14 cellular contexts compared by ENCODE assay signal in the genomic region with DNA sequence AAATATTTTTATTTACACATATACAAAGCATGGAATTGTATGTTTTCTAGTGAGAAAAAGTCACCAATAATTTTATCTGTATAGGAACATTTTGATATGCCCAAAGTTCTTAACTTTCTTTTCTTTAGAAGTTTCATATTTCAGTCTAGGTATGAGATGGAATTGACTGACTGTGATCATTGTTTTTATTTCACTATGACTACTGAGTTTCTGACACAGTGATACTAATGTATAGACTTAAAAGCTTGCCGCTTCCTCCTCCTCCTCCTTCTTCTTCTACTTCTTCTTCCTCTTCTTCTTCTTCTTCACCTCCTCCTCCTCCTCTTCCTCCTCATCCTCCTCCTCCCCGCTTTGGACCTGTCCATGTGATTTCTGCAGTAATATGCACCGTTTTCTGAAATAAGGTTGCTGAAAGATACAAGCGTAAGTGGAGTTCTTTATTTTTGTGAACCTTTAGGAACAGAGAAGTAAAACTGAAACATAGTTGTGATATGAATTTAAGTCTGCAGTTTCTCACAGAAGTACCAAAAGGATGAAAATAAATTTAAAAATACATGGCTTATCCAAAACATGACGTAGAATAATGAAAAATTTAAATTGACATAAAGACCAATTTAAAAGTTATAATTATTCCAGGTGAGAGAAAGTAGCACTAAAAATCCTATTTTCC. TPM values are rescaled to one million over a fixed set of nuclear protein-coding genes. Genes with fewer than 3 reads are reported as not detected.
A peak's percentile ranks its signal among the peaks of the same experiment; 100 is the strongest.
DNase-seq lines count a peak whose midpoint lies in the region; ATAC-seq lines count a peak whose summit lies in the region.
"Not testable (repeated sequence)": the region's sequence is repeated elsewhere in the genome, so short reads cannot be mapped to it uniquely, and the experiment has no call there.
"Had no signal": no experiment of that assay in that cellular context is flagged by ENCODE, and none has a peak within 500 bp of the region (broad histone marks: within the 10 kb centered on the region; RNA-seq: fewer than 3 reads in every experiment).

No MANE protein-coding gene starts in this region.

- ATAC-seq in GM18519 (IDR thresholded peaks at IDR 0.05; ENCODE audit: low FRiP score, unreplicated experiment), result peak; percentile 90
- ATAC-seq in GM19397 (IDR thresholded peaks at IDR 0.05; ENCODE audit: unreplicated experiment), result peak; percentile 80
- ATAC-seq in GM21447 (IDR thresholded peaks at IDR 0.05; ENCODE audit: unreplicated experiment), result peak; percentile 88
- ATAC-seq in HG02623 (IDR thresholded peaks at IDR 0.05; ENCODE audit: unreplicated experiment), result peak; percentile 84
- ATAC-seq in HG02973 (IDR thresholded peaks at IDR 0.05; ENCODE audit: unreplicated experiment), result peak; percentile 95
- ATAC-seq in HG03139 (IDR thresholded peaks at IDR 0.05; ENCODE audit: unreplicated experiment), result peak; percentile 87
- ATAC-seq in HG03457 (IDR thresholded peaks at IDR 0.05; ENCODE audit: unreplicated experiment), result peak; percentile 75
- peak; percentile 87 for ATAC-seq in activated CD4-positive, alpha-beta T cell treated with anti-CD3 and anti-CD28 coated beads for 36 hours

- H3K27me3 Mint-ChIP-seq in activated CD4-positive, alpha-beta T cell treated with anti-CD3 and anti-CD28 coated beads for 36 hours, result not testable (repeated sequence)

- H3K9me3 Mint-ChIP-seq in activated CD4-positive, alpha-beta T cell treated with anti-CD3 and anti-CD28 coated beads for 36 hours (ENCODE audit: low read depth), result not testable (repeated sequence)

- H3K36me3 Mint-ChIP-seq in activated CD4-positive, alpha-beta T cell treated with anti-CD3 and anti-CD28 coated beads for 36 hours (ENCODE audit: low read depth), result not testable (repeated sequence)

- DNase-seq in activated CD4-positive, alpha-beta T cell treated with anti-CD3 and anti-CD28 coated beads for 36 hours, result not testable (repeated sequence)

- intact Hi-C loops in activated CD4-positive, alpha-beta T cell treated with anti-CD3 and anti-CD28 coated beads for 36 hours (cut with DNase I, micrococcal nuclease), result not testable (repeated sequence)

- POLR2A ChIA-PET in activated CD4-positive, alpha-beta T cell treated with anti-CD3 and anti-CD28 coated beads for 36 hours (lab: Charles Lee), result not testable (repeated sequence)

- H3K4me1 Mint-ChIP-seq in activated CD4-positive, alpha-beta T cell treated with anti-CD3 and anti-CD28 coated beads for 36 hours, result not testable (repeated sequence)

- CTCF ChIA-PET in activated CD4-positive, alpha-beta T cell treated with anti-CD3 and anti-CD28 coated beads for 36 hours (lab: Charles Lee), result not testable (repeated sequence)

- not testable (repeated sequence) for H3K4me3 Mint-ChIP-seq in activated CD4-positive, alpha-beta T cell treated with anti-CD3 and anti-CD28 coated beads for 36 hours

- H3K27ac Mint-ChIP-seq in activated CD4-positive, alpha-beta T cell treated with anti-CD3 and anti-CD28 coated beads for 36 hours, result not testable (repeated sequence)

RNA-seq across cellular contexts. Expression of a gene that starts 24.8 kb away (rescaled TPM):
- total RNA-seq in activated CD4-positive, alpha-beta T cell treated with anti-CD3 and anti-CD28 coated beads for 36 hours, result not detected
- total RNA-seq: A172; CD8-positive, alpha-beta T cell; GM12878; H4; SJCRH30; T-cell had no signal

RNA-seq across cellular contexts. Expression of a gene that starts 48.3 kb away (rescaled TPM):
- not detected for total RNA-seq in activated CD4-positive, alpha-beta T cell treated with anti-CD3 and anti-CD28 coated beads for 36 hours
- total RNA-seq: CD8-positive, alpha-beta T cell; GM12878; H4; SJCRH30; T-cell had no signal
